In the genomic region with DNA sequence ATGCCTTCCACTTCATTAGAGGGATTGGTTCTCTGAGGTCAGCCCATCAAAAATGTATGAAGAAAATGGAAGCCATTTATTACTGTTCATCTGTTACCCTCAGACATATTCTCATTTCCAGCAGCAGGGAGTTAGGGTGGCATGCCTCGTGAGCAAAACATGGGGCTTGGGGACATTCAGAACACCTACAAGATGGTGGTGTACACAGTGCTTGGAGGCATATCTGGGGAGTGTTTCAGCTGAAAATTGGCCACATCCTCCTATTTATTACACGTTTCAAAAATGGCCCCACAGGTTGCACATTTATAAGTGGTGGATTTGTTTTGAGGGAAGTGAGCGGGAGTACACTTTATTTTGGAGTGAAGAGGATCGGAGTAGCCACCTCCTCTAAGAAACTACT, we compare ENCODE assay signal across 11 cellular contexts.
DNase-seq lines count a peak whose midpoint lies in the region; ATAC-seq and TF ChIP-seq lines count a peak whose summit lies in the region.
"Had no signal": no experiment of that assay in that cellular context is flagged by ENCODE, and none has a peak within 500 bp of the region (broad histone marks: within the 10 kb centered on the region; RNA-seq: fewer than 3 reads in every experiment).

No MANE protein-coding gene starts in this region.

- H3K27ac Mint-ChIP-seq in activated CD4-positive, alpha-beta T cell treated with anti-CD3 and anti-CD28 coated beads for 36 hours = peak overlapping the region; percentile 95
- no peak overlapping the region for H3K27ac Mint-ChIP-seq in WTC11
- peak overlapping the region in 1 of 2 donors; percentile 14 for H3K27ac Mint-ChIP-seq in stimulated activated naive CD8-positive, alpha-beta T cell treated with anti-CD3 and anti-CD28 coated beads, Interleukin-15, amount 100 ng/mL, for 72 hours

- no peaks in the 10 kb centered on the region for H3K9me3 Mint-ChIP-seq in activated CD4-positive, alpha-beta T cell treated with anti-CD3 and anti-CD28 coated beads for 36 hours (ENCODE audit: low read depth)
- H3K9me3 Mint-ChIP-seq in WTC11 = no peaks in the 10 kb centered on the region
- H3K9me3 Mint-ChIP-seq in stimulated activated naive CD8-positive, alpha-beta T cell treated with anti-CD3 and anti-CD28 coated beads, Interleukin-15, amount 100 ng/mL, for 72 hours = no peaks in the 10 kb centered on the region

- ATAC-seq in activated CD4-positive, alpha-beta T cell treated with anti-CD3 and anti-CD28 coated beads for 36 hours = no peak
- ATAC-seq in WTC11 (no peak), HG03095 (IDR thresholded peaks at IDR 0.05; ENCODE audit: unreplicated experiment) (no peak)
- ATAC-seq in stimulated activated naive CD8-positive, alpha-beta T cell treated with anti-CD3 and anti-CD28 coated beads, Interleukin-15, amount 100 ng/mL, for 72 hours = no peak
- ATAC-seq: esophagus mucosa had no signal

- H3K36me3 Mint-ChIP-seq in activated CD4-positive, alpha-beta T cell treated with anti-CD3 and anti-CD28 coated beads for 36 hours (ENCODE audit: low read depth) = no peaks in the 10 kb centered on the region
- no peaks in the 10 kb centered on the region for H3K36me3 Mint-ChIP-seq in WTC11

- TF ChIP-seq CTCF in WTC11 (IDR thresholded peaks at IDR 0.05) = no peak
- TF ChIP-seq CTCF in GM13976 (IDR thresholded peaks at IDR 0.05; ENCODE audit: borderline replicate concordance, control extremely low read depth, extremely low read depth, insufficient read depth, missing control alignments) = no peak

- intact Hi-C loops in activated CD4-positive, alpha-beta T cell treated with anti-CD3 and anti-CD28 coated beads for 36 hours (cut with DNase I, micrococcal nuclease) = loop anchor here (5.0 to 10.0 kb wide), 9 partner anchors 71 to 911 kb away; a partner anchor contains a TSS

- H3K9ac ChIP-seq in iPS-18a (ENCODE audit: low read length) = peak overlapping the region; percentile 85

- no peaks in the 10 kb centered on the region for H3K27me3 Mint-ChIP-seq in activated CD4-positive, alpha-beta T cell treated with anti-CD3 and anti-CD28 coated beads for 36 hours
- peaks cover 95% of the 10 kb centered on the region for H3K27me3 Mint-ChIP-seq in WTC11 (ENCODE audit: low read depth)
- H3K27me3 Mint-ChIP-seq in stimulated activated naive CD8-positive, alpha-beta T cell treated with anti-CD3 and anti-CD28 coated beads, Interleukin-15, amount 100 ng/mL, for 72 hours = peaks cover 12% of the 10 kb centered on the region

- H3K4me3 Mint-ChIP-seq in activated CD4-positive, alpha-beta T cell treated with anti-CD3 and anti-CD28 coated beads for 36 hours = peak overlapping the region; percentile 90
- H3K4me3 Mint-ChIP-seq in WTC11 = peak overlapping the region; percentile 79
- H3K4me3 Mint-ChIP-seq in stimulated activated naive CD8-positive, alpha-beta T cell treated with anti-CD3 and anti-CD28 coated beads, Interleukin-15, amount 100 ng/mL, for 72 hours = peak overlapping the region; percentile 90 to 91

- POLR2A ChIA-PET in activated CD4-positive, alpha-beta T cell treated with anti-CD3 and anti-CD28 coated beads for 36 hours (lab: Charles Lee) = no interaction called here
- POLR2A ChIA-PET in WTC11 (lab: Charles Lee) = no interaction called here

- H3K4me1 ChIP-seq in iPS-18a (ENCODE audit: control insufficient read depth, low read depth, low read length) = peaks cover 16% of the 10 kb centered on the region

- H3K9me3 ChIP-seq in iPS-18a (ENCODE audit: control insufficient read depth, low read depth, low read length) = no peaks in the 10 kb centered on the region

- H3K4me1 Mint-ChIP-seq in activated CD4-positive, alpha-beta T cell treated with anti-CD3 and anti-CD28 coated beads for 36 hours = peaks cover 48% of the 10 kb centered on the region
- H3K4me1 Mint-ChIP-seq in WTC11 = peaks cover 26% of the 10 kb centered on the region
- peaks cover 45% of the 10 kb centered on the region for H3K4me1 Mint-ChIP-seq in stimulated activated naive CD8-positive, alpha-beta T cell treated with anti-CD3 and anti-CD28 coated beads, Interleukin-15, amount 100 ng/mL, for 72 hours

- peak overlapping the region; percentile 75 for H3K4me3 ChIP-seq in iPS-18a (ENCODE audit: low read length)

- peak; percentile 9 for DNase-seq in activated CD4-positive, alpha-beta T cell treated with anti-CD3 and anti-CD28 coated beads for 36 hours
- DNase-seq in activated CD4-positive, alpha-beta T cell treated with anti-CD3 and anti-CD28 coated beads, Interleukin-2, amount 50 U/mL, for 4 hours = no peak
- DNase-seq in WTC11 (ENCODE audit: low spot score) (no peak), GM13976 (ENCODE audit: low spot score) (no peak)
- no peak for DNase-seq in stimulated activated naive CD8-positive, alpha-beta T cell treated with anti-CD3 and anti-CD28 coated beads, Interleukin-15, amount 100 ng/mL, for 72 hours
- no peak for DNase-seq in stimulated activated CD4-positive, alpha-beta T cell treated with anti-CD3 and anti-CD28 coated beads, Interleukin-4, amount 100 ng/mL, for 4 hours
- DNase-seq: activated gamma-delta T cell treated with Interleukin-2 at 50 U/mL for 16 hours, NCI-H2107 had no signal

- no peak overlapping the region for H3K27ac ChIP-seq in iPS-18a (ENCODE audit: low read length)

- peaks cover 76% of the 10 kb centered on the region for H3K27me3 ChIP-seq in iPS-18a (ENCODE audit: control insufficient read depth, insufficient read depth, low read length)

- H3K36me3 ChIP-seq in iPS-18a (ENCODE audit: control insufficient read depth, low read depth, low read length) = no peaks in the 10 kb centered on the region

- in situ Hi-C loops in GM13976 (cut with MboI; ENCODE audit: low sequenced_read_pairs, unreplicated experiment) = loop anchor here (25.0 kb wide), 1 partner anchor 426 kb away; a partner anchor contains a TSS

- CTCF ChIA-PET in activated CD4-positive, alpha-beta T cell treated with anti-CD3 and anti-CD28 coated beads for 36 hours (lab: Charles Lee) = interaction anchor here (0.9 to 1.1 kb wide), 3 partner anchors 99 to 551 kb away, joined by 3 to 4 read pairs (median 4); no protein-coding TSS in a partner anchor
- CTCF ChIA-PET in WTC11 (lab: Charles Lee) = no interaction called here

TF ChIP-seq in WTC11, 78 proteins besides CTCF, POLR2A, EP300 and RAD21:
- no peak for TF ChIP-seq NFYB (CRISPR knock-in tag; conservative IDR thresholded peaks at IDR 0.05; ENCODE audit: low read depth)
- TF ChIP-seq, protein P1, sequence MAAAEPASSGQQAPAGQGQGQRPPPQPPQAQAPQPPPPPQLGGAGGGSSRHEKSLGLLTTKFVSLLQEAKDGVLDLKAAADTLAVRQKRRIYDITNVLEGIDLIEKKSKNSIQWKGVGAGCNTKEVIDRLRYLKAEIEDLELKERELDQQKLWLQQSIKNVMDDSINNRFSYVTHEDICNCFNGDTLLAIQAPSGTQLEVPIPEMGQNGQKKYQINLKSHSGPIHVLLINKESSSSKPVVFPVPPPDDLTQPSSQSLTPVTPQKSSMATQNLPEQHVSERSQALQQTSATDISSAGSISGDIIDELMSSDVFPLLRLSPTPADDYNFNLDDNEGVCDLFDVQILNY (CRISPR knock-in tag; IDR thresholded peaks at IDR 0.05) = no peak
- TF ChIP-seq, protein P2, sequence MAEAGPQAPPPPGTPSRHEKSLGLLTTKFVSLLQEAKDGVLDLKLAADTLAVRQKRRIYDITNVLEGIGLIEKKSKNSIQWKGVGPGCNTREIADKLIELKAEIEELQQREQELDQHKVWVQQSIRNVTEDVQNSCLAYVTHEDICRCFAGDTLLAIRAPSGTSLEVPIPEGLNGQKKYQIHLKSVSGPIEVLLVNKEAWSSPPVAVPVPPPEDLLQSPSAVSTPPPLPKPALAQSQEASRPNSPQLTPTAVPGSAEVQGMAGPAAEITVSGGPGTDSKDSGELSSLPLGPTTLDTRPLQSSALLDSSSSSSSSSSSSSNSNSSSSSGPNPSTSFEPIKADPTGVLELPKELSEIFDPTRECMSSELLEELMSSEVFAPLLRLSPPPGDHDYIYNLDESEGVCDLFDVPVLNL (CRISPR knock-in tag; IDR thresholded peaks at IDR 0.05; ENCODE audit: borderline replicate concordance, low read depth) = no peak
